ENCODE assay signal across 8 cellular contexts in the genomic region with DNA sequence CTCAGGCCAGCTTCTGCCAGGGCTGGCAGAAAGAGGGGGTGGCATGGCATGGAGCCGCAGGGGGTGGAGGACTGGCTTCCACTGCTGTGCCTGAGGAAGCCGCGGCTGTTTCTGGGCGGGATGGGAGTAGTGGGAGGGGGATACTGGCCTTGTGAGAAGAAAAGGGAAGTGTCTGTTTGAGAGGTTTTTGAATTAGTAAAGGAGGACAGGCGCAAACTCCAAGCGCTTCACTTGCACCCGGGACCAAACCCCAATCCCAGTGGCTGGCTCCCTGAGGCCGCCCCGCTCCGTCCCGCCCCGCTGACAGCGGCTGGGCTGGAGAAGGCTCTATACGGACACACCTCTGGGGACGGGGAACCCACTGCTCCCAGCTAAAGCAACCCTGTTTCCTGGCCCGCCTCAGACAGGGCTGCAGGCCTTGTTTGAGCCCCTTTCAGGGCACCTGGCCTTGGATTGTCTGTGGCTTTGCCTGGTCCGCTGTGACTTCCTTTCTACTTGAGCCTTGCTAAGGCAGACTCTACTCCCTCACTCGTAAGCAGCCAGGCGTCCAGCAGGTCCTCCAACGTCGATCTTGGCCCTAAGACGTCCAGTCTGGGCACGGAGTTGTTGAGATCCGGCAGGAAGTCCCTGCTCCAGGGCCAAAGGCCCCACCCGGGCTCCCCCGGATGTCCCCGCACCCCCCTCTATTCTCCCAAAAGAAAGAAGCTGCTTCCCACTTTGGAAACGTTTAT. TPM values are rescaled to one million over a fixed set of nuclear protein-coding genes. Genes with fewer than 3 reads are reported as not detected.
DNase-seq lines count a peak whose midpoint lies in the region; ATAC-seq and TF ChIP-seq lines count a peak whose summit lies in the region.

No MANE protein-coding gene starts in this region.

- H3K4me3 ChIP-seq in LNCaP clone FGC (ENCODE audit: low read depth, low read length) (peak overlapping the region; percentile 27; the same call in 1 of the 2 replicates), brain microvascular endothelial cell (ENCODE audit: low read depth, low read length) (peak overlapping the region; percentile 54), mucosa of descending colon (no peak overlapping the region)

- DNase-seq in activated naive CD4-positive, alpha-beta T cell treated with anti-CD3 and anti-CD28 coated beads for 36 hours = no peak
- no peak for DNase-seq in activated naive CD4-positive, alpha-beta T cell treated with Interleukin-2 at 50 U/mL for 16 hours
- DNase-seq in LNCaP clone FGC (ENCODE audit: low read depth) (no peak), brain microvascular endothelial cell (no peak), mucosa of descending colon (no peak), NCI-H524 treated with DMSO at 0.1 percent for 48 hours (lab: John Stamatoyannopoulos, UW) (no peak), glomerular visceral epithelial cell (ENCODE audit: extremely low spot score) (no peak), iPS-NIHi7 (ENCODE audit: extremely low spot score) (no peak)

- CTCF ChIA-PET in activated naive CD4-positive, alpha-beta T cell treated with anti-CD3 and anti-CD28 coated beads for 36 hours (lab: Charles Lee) = interaction anchor here (0.5 to 6.7 kb wide), 35 partner anchors 10 to 392 kb away, joined by 3 to 134 read pairs (median 4); a partner anchor contains a TSS

- peaks cover 8% of the 10 kb centered on the region for H3K4me1 Mint-ChIP-seq in activated naive CD4-positive, alpha-beta T cell treated with anti-CD3 and anti-CD28 coated beads for 36 hours (ENCODE audit: low read depth)

- H3K36me3 ChIP-seq in brain microvascular endothelial cell (replicated peaks) = no peaks in the 10 kb centered on the region
- no peaks in the 10 kb centered on the region for H3K36me3 ChIP-seq in mucosa of descending colon (ENCODE audit: low read depth)

- peak; percentile 2 for ATAC-seq in mucosa of descending colon

- peaks cover 6% of the 10 kb centered on the region for H3K4me1 ChIP-seq in mucosa of descending colon (ENCODE audit: low read depth)

- H3K27ac ChIP-seq in brain microvascular endothelial cell = no peak overlapping the region

- intact Hi-C loops in activated naive CD4-positive, alpha-beta T cell treated with anti-CD3 and anti-CD28 coated beads for 36 hours (cut with micrococcal nuclease) = no loop called here
- intact Hi-C loops in mucosa of descending colon (cut with DNase I, micrococcal nuclease) = no loop called here

- no peak overlapping the region for H3K27ac Mint-ChIP-seq in activated naive CD4-positive, alpha-beta T cell treated with anti-CD3 and anti-CD28 coated beads for 36 hours

- peaks cover 4% of the 10 kb centered on the region for H3K27me3 Mint-ChIP-seq in activated naive CD4-positive, alpha-beta T cell treated with anti-CD3 and anti-CD28 coated beads for 36 hours (ENCODE audit: low read depth)

- in situ Hi-C loops in brain microvascular endothelial cell (cut with HindIII; ENCODE audit: low pct_ligation_motif_present, low sequenced_read_pairs) = no loop called here

- H3K4me3 Mint-ChIP-seq in activated naive CD4-positive, alpha-beta T cell treated with anti-CD3 and anti-CD28 coated beads for 36 hours = peak overlapping the region; percentile 69

- H3K9me3 Mint-ChIP-seq in activated naive CD4-positive, alpha-beta T cell treated with anti-CD3 and anti-CD28 coated beads for 36 hours = no peaks in the 10 kb centered on the region

- TF ChIP-seq CTCF in LNCaP clone FGC (IDR thresholded peaks at IDR 0.05; ENCODE audit: control insufficient read depth, extremely low read depth, insufficient read depth) (no peak), brain microvascular endothelial cell (IDR thresholded peaks at IDR 0.05; ENCODE audit: low read depth, low read length, missing control alignments) (no peak), mucosa of descending colon (IDR thresholded peaks at IDR 0.05) (no peak)

- H3K27me3 ChIP-seq in brain microvascular endothelial cell (replicated peaks) = no peaks in the 10 kb centered on the region

- no peaks in the 10 kb centered on the region for H3K9me3 ChIP-seq in mucosa of descending colon

- no peaks in the 10 kb centered on the region for H3K36me3 Mint-ChIP-seq in activated naive CD4-positive, alpha-beta T cell treated with anti-CD3 and anti-CD28 coated beads for 36 hours (ENCODE audit: low read depth)

RNA-seq across cellular contexts. Expression of a gene that starts 2.2 kb away (rescaled TPM):
- total RNA-seq in activated naive CD4-positive, alpha-beta T cell treated with anti-CD3 and anti-CD28 coated beads for 36 hours = not detected
- total RNA-seq in mucosa of descending colon = under 1 TPM in 2 of 3 donors, not detected in 1; 0.31 to 0.46 TPM

RNA-seq across cellular contexts. Expression of a gene that starts 5.5 kb away (rescaled TPM):
- total RNA-seq in activated naive CD4-positive, alpha-beta T cell treated with anti-CD3 and anti-CD28 coated beads for 36 hours = not detected
- total RNA-seq in mucosa of descending colon = under 1 TPM in 1 of 3 donors, not detected in 2; 0.60 TPM

RNA-seq across cellular contexts. Expression of a gene that starts 12.1 kb away (rescaled TPM):
- total RNA-seq in activated naive CD4-positive, alpha-beta T cell treated with anti-CD3 and anti-CD28 coated beads for 36 hours = not detected
- total RNA-seq in mucosa of descending colon = not detected

RNA-seq across cellular contexts. Expression of a gene that starts 43.5 kb away (rescaled TPM):
- not detected for total RNA-seq in activated naive CD4-positive, alpha-beta T cell treated with anti-CD3 and anti-CD28 coated beads for 36 hours
- total RNA-seq in mucosa of descending colon = not detected

RNA-seq across cellular contexts. Expression of a gene that starts 47.4 kb away (rescaled TPM):
- 10 to 100 TPM; 87.2 to 87.8 TPM for total RNA-seq in activated naive CD4-positive, alpha-beta T cell treated with anti-CD3 and anti-CD28 coated beads for 36 hours
- total RNA-seq in mucosa of descending colon = 10 to 100 TPM; 28.5 to 34.6 (median 33.4) TPM
